ENCODE assay signal across 14 cellular contexts in genomic region chr11:123469586-123469985, GRCh38. TPM values are rescaled to one million over a fixed set of nuclear protein-coding genes. Genes with fewer than 3 reads are reported as not detected.
A peak's percentile ranks its signal among the peaks of the same experiment; 100 is the strongest.
DNase-seq lines count a peak whose midpoint lies in the region; ATAC-seq and TF ChIP-seq lines count a peak whose summit lies in the region.
"Had no signal": no experiment of that assay in that cellular context is flagged by ENCODE, and none has a peak within 500 bp of the region (broad histone marks: within the 10 kb centered on the region; RNA-seq: fewer than 3 reads in every experiment).

No MANE protein-coding gene starts in this region.

- H3K4me3 ChIP-seq in cardiac muscle cell (no peak overlapping the region), BLaER1 (no peak overlapping the region), fibroblast of pulmonary artery (replicated peaks; ENCODE audit: low read depth, low read length) (peak overlapping the region; percentile 41), gastrocnemius medialis (no peak overlapping the region)
- H3K4me3 ChIP-seq: HAP-1 had no signal

- H4K20me1 ChIP-seq in BLaER1 = 0 out of 2 replicates have a peak, but pooled peaks cover under 1% of the 10 kb centered on the region

- H3K27ac ChIP-seq in cardiac muscle cell = peak overlapping the region; percentile 73
- no peak overlapping the region for H3K27ac ChIP-seq in BLaER1
- no peak overlapping the region for H3K27ac ChIP-seq in gastrocnemius medialis
- H3K27ac ChIP-seq: 22Rv1 had no signal

- H3K27me3 ChIP-seq in cardiac muscle cell (no peaks in the 10 kb centered on the region), BLaER1 (no peaks in the 10 kb centered on the region), gastrocnemius medialis (no peaks in the 10 kb centered on the region)

- peaks cover 4% of the 10 kb centered on the region for H3K36me3 Mint-ChIP-seq in T-helper 17 cell (ENCODE audit: low read depth)
- peaks cover 73% of the 10 kb centered on the region for H3K36me3 Mint-ChIP-seq in activated T-helper 2 cell treated with anti-CD3 and anti-CD28 coated beads, Interferon-gamma antibody, Interleukin-2, Interleukin-4, amounts not matched to agents 10 μg/mL and 5 μg/mL and 100 μg/mL, durations not matched to agents 14 hours and 24 hours and 36 hours (ENCODE audit: low read depth)

- H3K9me3 Mint-ChIP-seq in activated T-helper 2 cell treated with anti-CD3 and anti-CD28 coated beads, Interferon-gamma antibody, Interleukin-2, Interleukin-4, amounts not matched to agents 10 μg/mL and 5 μg/mL and 100 μg/mL, durations not matched to agents 14 hours and 24 hours and 36 hours = no peaks in the 10 kb centered on the region
- H3K9me3 Mint-ChIP-seq: CD4-positive, alpha-beta T cell had no signal

- H3K9me3 ChIP-seq in cardiac muscle cell (ENCODE audit: low read depth) = no peaks in the 10 kb centered on the region
- 0 out of 2 replicates have a peak, but pooled peaks cover 3% of the 10 kb centered on the region for H3K9me3 ChIP-seq in BLaER1
- H3K9me3 ChIP-seq in T-helper 17 cell (ENCODE audit: control insufficient read depth, low read length, poor library complexity, severe bottlenecking) = no peaks in the 10 kb centered on the region
- H3K9me3 ChIP-seq in gastrocnemius medialis = no peaks in the 10 kb centered on the region
- H3K9me3 ChIP-seq: HAP-1 had no signal

- no peaks in the 10 kb centered on the region for H3K27me3 Mint-ChIP-seq in T-helper 17 cell
- H3K27me3 Mint-ChIP-seq in activated T-helper 2 cell treated with anti-CD3 and anti-CD28 coated beads, Interferon-gamma antibody, Interleukin-2, Interleukin-4, amounts not matched to agents 10 μg/mL and 5 μg/mL and 100 μg/mL, durations not matched to agents 14 hours and 24 hours and 36 hours (ENCODE audit: low read depth) = no peaks in the 10 kb centered on the region
- H3K27me3 Mint-ChIP-seq: CD4-positive, alpha-beta T cell had no signal

- H3K9ac ChIP-seq in BLaER1 = no peak overlapping the region

- peak overlapping the region; percentile 3; the same call in 1 of the 2 replicates for H3K4me2 ChIP-seq in BLaER1

- H3K4me1 Mint-ChIP-seq in T-helper 17 cell = peaks cover 29% of the 10 kb centered on the region
- H3K4me1 Mint-ChIP-seq in activated T-helper 2 cell treated with anti-CD3 and anti-CD28 coated beads, Interferon-gamma antibody, Interleukin-2, Interleukin-4, amounts not matched to agents 10 μg/mL and 5 μg/mL and 100 μg/mL, durations not matched to agents 14 hours and 24 hours and 36 hours (ENCODE audit: low read depth) = peaks cover 59% of the 10 kb centered on the region

- TF ChIP-seq POLR2A in gastrocnemius medialis (IDR thresholded peaks at IDR 0.05) = no peak

- DNase-seq in cardiac muscle cell (ENCODE audit: low read depth in 1 of 2, low spot score in 1 of 2) (no peak), left cardiac atrium (no peak), T-helper 17 cell (no peak), fibroblast of pulmonary artery (ENCODE audit: low read depth) (no peak), gastrocnemius medialis (no peak), NCI-H2227 treated with DMSO at 0.1 percent for 48 hours (lab: John Stamatoyannopoulos, UW) (no peak)
- DNase-seq in activated T-helper 2 cell treated with anti-CD3 and anti-CD28 coated beads, Interferon-gamma antibody, Interleukin-2, Interleukin-4, amounts not matched to agents 10 μg/mL and 5 μg/mL and 100 μg/mL, durations not matched to agents 14 hours and 24 hours and 36 hours (ENCODE audit: low spot score) = no peak
- DNase-seq: AML-193; Calu3; CD4-positive, alpha-beta T cell; KBM-7 had no signal

- no peak overlapping the region for H3K4me3 Mint-ChIP-seq in T-helper 17 cell
- H3K4me3 Mint-ChIP-seq in activated T-helper 2 cell treated with anti-CD3 and anti-CD28 coated beads, Interferon-gamma antibody, Interleukin-2, Interleukin-4, amounts not matched to agents 10 μg/mL and 5 μg/mL and 100 μg/mL, durations not matched to agents 14 hours and 24 hours and 36 hours (ENCODE audit: low read depth) = no peak overlapping the region
- H3K4me3 Mint-ChIP-seq: CD4-positive, alpha-beta T cell had no signal

- peaks cover 25% of the 10 kb centered on the region for H3K4me1 ChIP-seq in cardiac muscle cell (ENCODE audit: low read depth)
- peaks cover 29% of the 10 kb centered on the region for H3K4me1 ChIP-seq in BLaER1
- peaks cover 0 to 2% of the 10 kb centered on the region in 2 donors for H3K4me1 ChIP-seq in gastrocnemius medialis

- TF ChIP-seq CTCF in cardiac muscle cell (IDR thresholded peaks at IDR 0.05; ENCODE audit: low read depth, low read length) = no peak
- TF ChIP-seq CTCF in fibroblast of pulmonary artery (IDR thresholded peaks at IDR 0.05; ENCODE audit: low read length, missing control alignments) = no peak
- no peak for TF ChIP-seq CTCF in gastrocnemius medialis (IDR thresholded peaks at IDR 0.05 in 4 of 5, conservative IDR thresholded peaks at IDR 0.05 in 1 of 5)

- H3K27ac Mint-ChIP-seq in T-helper 17 cell = peak overlapping the region; percentile 61
- no peak overlapping the region for H3K27ac Mint-ChIP-seq in activated T-helper 2 cell treated with anti-CD3 and anti-CD28 coated beads, Interferon-gamma antibody, Interleukin-2, Interleukin-4, amounts not matched to agents 10 μg/mL and 5 μg/mL and 100 μg/mL, durations not matched to agents 14 hours and 24 hours and 36 hours
- H3K27ac Mint-ChIP-seq: CD4-positive, alpha-beta T cell had no signal

- no peak for ATAC-seq in left cardiac atrium
- no peak for ATAC-seq in T-helper 17 cell
- no peak for ATAC-seq in gastrocnemius medialis

- intact Hi-C loops in left cardiac atrium (cut with DNase I) = loop anchor here in 1 of 2 donors (5.0 kb wide), 1 partner anchor 57 kb away; no protein-coding TSS in a partner anchor
- intact Hi-C loops in gastrocnemius medialis (cut with DNase I; ENCODE audit: low total_unique reads) = no loop called here
- intact Hi-C loops in activated T-helper 2 cell treated with anti-CD3 and anti-CD28 coated beads, Interferon-gamma antibody, Interleukin-2, Interleukin-4, amounts not matched to agents 10 μg/mL and 5 μg/mL and 100 μg/mL, durations not matched to agents 14 hours and 24 hours and 36 hours (cut with micrococcal nuclease) = no loop called here

- no peaks in the 10 kb centered on the region for H3K36me3 ChIP-seq in cardiac muscle cell
- H3K36me3 ChIP-seq in BLaER1 = 0 out of 2 replicates have a peak, but pooled peaks cover 14% of the 10 kb centered on the region
- H3K36me3 ChIP-seq in gastrocnemius medialis = no peaks in the 10 kb centered on the region
- H3K36me3 ChIP-seq: HAP-1 had no signal

- in situ Hi-C loops in gastrocnemius medialis (cut with MboI; ENCODE audit: low sequenced_read_pairs in 4 of 4) = no loop called here

RNA-seq across cellular contexts. Expression of gene GRAMD1B, which starts 39.5 kb away (rescaled TPM):
- total RNA-seq in cardiac muscle cell (47.4 and 81.5 TPM in 2 replicates), left cardiac atrium (1 to 10 TPM; 2.8 to 3.1 TPM), T-helper 17 cell (10 to 100 TPM; 25.1 to 33.1 TPM), gastrocnemius medialis (1 to 10 TPM; 2.1 to 7.8 (median 3.2) TPM)
- polyA plus RNA-seq in cardiac muscle cell = 15.5 and 25.5 TPM in 2 replicates
- total RNA-seq in activated T-helper 2 cell treated with anti-CD3 and anti-CD28 coated beads, Interferon-gamma antibody, Interleukin-2, Interleukin-4, amounts not matched to agents 10 μg/mL and 5 μg/mL and 100 μg/mL, durations not matched to agents 14 hours and 24 hours and 36 hours = 159 and 166 TPM in 2 replicates
